Comparison of ENCODE assay signal across 21 cellular contexts in genomic region chr1:162014202-162014601, GRCh38. TPM values are rescaled to one million over a fixed set of nuclear protein-coding genes. Genes with fewer than 3 reads are reported as not detected.
DNase-seq lines count a peak whose midpoint lies in the region; ATAC-seq, FAIRE-seq and TF ChIP-seq lines count a peak whose summit lies in the region.
"Had no signal": no experiment of that assay in that cellular context is flagged by ENCODE, and none has a peak within 500 bp of the region (broad histone marks: within the 10 kb centered on the region; RNA-seq: fewer than 3 reads in every experiment).

No MANE protein-coding gene starts in this region.

- no peak for TF ChIP-seq EP300 in H1 (IDR thresholded peaks at IDR 0.05; ENCODE audit: borderline replicate concordance in 1 of 2, low read depth in 2 of 2, low read length in 2 of 2)

- H3K14ac ChIP-seq in H9 (ENCODE audit: insufficient read depth, low read length): no peak overlapping the region
- no peak overlapping the region for H3K14ac ChIP-seq in H1 (ENCODE audit: insufficient read length)

- no peak overlapping the region for H2AFZ ChIP-seq in H9 (ENCODE audit: low read length)
- no peak overlapping the region for H2AFZ ChIP-seq in H1 (ENCODE audit: low read length)

- H4K5ac ChIP-seq in H9 (ENCODE audit: insufficient read length, low read depth, low read length) (no peak overlapping the region), H1 (ENCODE audit: insufficient read length, low read depth, low read length) (no peak overlapping the region)

- H2BK20ac ChIP-seq in H9 (ENCODE audit: low read depth, low read length, poor library complexity, severe bottlenecking): no peak overlapping the region
- H2BK20ac ChIP-seq in H1 (ENCODE audit: low read length): no peak overlapping the region; the same call in 1 of the 2 replicates

- H3K4me1 ChIP-seq in H9 (ENCODE audit: insufficient read depth, low read length) (peaks cover 3% of the 10 kb centered on the region; the same call in 1 of the 2 replicates), NT2/D1 (ENCODE audit: insufficient read depth, insufficient read length) (peaks cover 5% of the 10 kb centered on the region), H1 (replicated peaks in 1 of 4; ENCODE audit: control insufficient read depth in 3 of 4, insufficient read depth in 4 of 4, low read length in 3 of 4) (peaks cover 0 to 9% (median 3%) of the 10 kb centered on the region in 4 experiments; a peak in 3 of 7 replicates)
- H3K4me1 ChIP-seq: A549 had no signal

- H3K9me3 ChIP-seq in H9 (ENCODE audit: control insufficient read depth, low read depth, low read length): no peaks in the 10 kb centered on the region
- H3K9me3 ChIP-seq in NT2/D1 (ENCODE audit: insufficient read depth, low read length): peaks cover 7% of the 10 kb centered on the region
- peaks cover 0 to 5% of the 10 kb centered on the region in 2 experiments; a peak in 1 of 4 replicates for H3K9me3 ChIP-seq in H1 (ENCODE audit: insufficient read depth in 2 of 2, low read depth in 1 of 2, low read length in 1 of 2)

- H3K4me3 Mint-ChIP-seq in H9: no peak overlapping the region
- no peak overlapping the region for H3K4me3 Mint-ChIP-seq in activated T-cell treated with anti-CD3 and anti-CD28 coated beads, Interleukin-2, amount 50 U/mL, for 4 hours
- H3K4me3 Mint-ChIP-seq: CD4-positive, alpha-beta memory T cell had no signal

- ATAC-seq in activated T-cell treated with anti-CD3 and anti-CD28 coated beads, Interleukin-2, amount 50 U/mL, for 4 hours: no peak
- ATAC-seq: A549, HCT116 had no signal

- H3K4me1 Mint-ChIP-seq in H9: peaks cover 11 to 12% of the 10 kb centered on the region in 2 experiments
- H3K4me1 Mint-ChIP-seq in activated T-cell treated with anti-CD3 and anti-CD28 coated beads, Interleukin-2, amount 50 U/mL, for 4 hours (ENCODE audit: low read depth): no peaks in the 10 kb centered on the region
- H3K4me1 Mint-ChIP-seq: CD4-positive, alpha-beta memory T cell had no signal

- H3K4me3 ChIP-seq in NT2/D1 (ENCODE audit: insufficient read length, low read depth) (no peak overlapping the region), H1 (ENCODE audit: extremely low read depth in 1 of 4, insufficient read depth in 2 of 4, low read depth in 3 of 4, low read length in 4 of 4) (no peak overlapping the region)
- H3K4me3 ChIP-seq: A549 had no signal

- TF ChIP-seq POLR2A in H1 (IDR thresholded peaks at IDR 0.05; ENCODE audit: control extremely low read depth in 1 of 2, low read depth in 2 of 2, low read length in 2 of 2): no peak

- H3K27ac Mint-ChIP-seq in H9: peak overlapping the region in 1 of 3 experiments; percentile 77; a peak in 1 of 7 replicates
- H3K27ac Mint-ChIP-seq: CD4-positive, alpha-beta memory T cell had no signal

- H3T11ph ChIP-seq in H9 (ENCODE audit: low read length): no peak overlapping the region

- H4K20me1 ChIP-seq in H9 (ENCODE audit: control insufficient read depth, insufficient read depth, insufficient read length): no peaks in the 10 kb centered on the region
- H4K20me1 ChIP-seq in H1 (replicated peaks in 1 of 2; ENCODE audit: control insufficient read depth in 1 of 2, insufficient read depth in 2 of 2, low read length in 2 of 2): no peaks in the 10 kb centered on the region

- H4K91ac ChIP-seq in H9 (ENCODE audit: insufficient read length, low read depth, low read length) (no peak overlapping the region), H1 (replicated peaks; ENCODE audit: insufficient read length, low read length) (no peak overlapping the region)

- H2BK12ac ChIP-seq in H9 (ENCODE audit: insufficient read length, low read depth, low read length) (no peak overlapping the region), H1 (ENCODE audit: low read depth, low read length) (no peak overlapping the region)

- H3K79me2 ChIP-seq in H9 (ENCODE audit: insufficient read depth, low read length) (no peaks in the 10 kb centered on the region), H1 (ENCODE audit: control insufficient read depth in 1 of 2, insufficient read depth in 2 of 2, low read length in 2 of 2) (no peaks in the 10 kb centered on the region)

- H2BK120ac ChIP-seq in H9 (ENCODE audit: low read depth, low read length, poor library complexity, severe bottlenecking) (no peak overlapping the region), H1 (replicated peaks; ENCODE audit: low read depth, low read length) (no peak overlapping the region)

- H3K36me3 ChIP-seq in NT2/D1 (ENCODE audit: insufficient read depth, insufficient read length, low read length): peaks cover 3% of the 10 kb centered on the region
- no peaks in the 10 kb centered on the region for H3K36me3 ChIP-seq in H1 (ENCODE audit: control insufficient read depth in 2 of 4, insufficient read depth in 4 of 4, low read length in 3 of 4)

- no peaks in the 10 kb centered on the region for H3K27me3 Mint-ChIP-seq in H9 (ENCODE audit: low read depth)
- no peaks in the 10 kb centered on the region for H3K27me3 Mint-ChIP-seq in activated T-cell treated with anti-CD3 and anti-CD28 coated beads, Interleukin-2, amount 50 U/mL, for 4 hours (ENCODE audit: low read depth)

- peak; percentile 13 for FAIRE-seq in H1 (lab: Jason Lieb, UNC)
- FAIRE-seq: A549, GM12891, GM18507 had no signal

- H3K27ac ChIP-seq in H9 (ENCODE audit: insufficient read length, low read depth, low read length) (peak overlapping the region; percentile 20), H1 (ENCODE audit: low read depth, low read length) (no peak overlapping the region)
- H3K27ac ChIP-seq: A549 had no signal

- no peak overlapping the region for H2AK5ac ChIP-seq in H9 (ENCODE audit: insufficient read length, low read length)
- no peak overlapping the region for H2AK5ac ChIP-seq in H1 (ENCODE audit: low read depth, low read length)

- no peak for DNase-seq in H9
- peak; percentile 20 for DNase-seq in NT2/D1 (ENCODE audit: low read depth, low spot score)
- DNase-seq in H1 (ENCODE audit: low read depth in 1 of 2, low spot score in 2 of 2): no peak
- no peak for DNase-seq in activated T-cell treated with anti-CD3 and anti-CD28 coated beads, Interleukin-2, amount 50 U/mL, for 4 hours
- DNase-seq in NCI-H1092 (lab: John Stamatoyannopoulos, UW): no peak
- no peak for DNase-seq in KG1 (lab: John Stamatoyannopoulos, UW)
- DNase-seq: 8988T; C1 segment of cervical spinal cord; Calu3; CD4-positive, alpha-beta memory T cell; COR-L47; DMS53; DMS79 treated with DMSO at 0.1 percent for 48 hours; GF-D8; GOT3; H7 had no signal

- H3K9ac ChIP-seq in H9 (ENCODE audit: extremely low read depth, insufficient read length, low read length) (no peak overlapping the region), NT2/D1 (ENCODE audit: insufficient read length, low read depth) (no peak overlapping the region), H1 (replicated peaks in 1 of 4; ENCODE audit: extremely low read depth in 1 of 4, low read depth in 3 of 4, low read length in 3 of 4) (no peak overlapping the region)

- H4K8ac ChIP-seq in H9 (replicated peaks; ENCODE audit: insufficient read length, low read depth, low read length) (no peak overlapping the region), H1 (ENCODE audit: extremely low read depth, insufficient read depth, low read length) (no peak overlapping the region)

- H3K23ac ChIP-seq in H9 (ENCODE audit: insufficient read length, low read depth, low read length) (no peak overlapping the region), H1 (ENCODE audit: insufficient read length) (no peak overlapping the region)

- WGBS in H9 (ENCODE audit: extremely low coverage, insufficient read length, low lambda C conversion rate): no CpG with 5 or more reads among the region's 2 CpGs
- WGBS in H1 (ENCODE audit: extremely low coverage in 1 of 2, insufficient coverage in 1 of 2, insufficient read length in 1 of 2, insufficient replicate concordance in 2 of 2, low coverage in 1 of 2, low lambda C conversion rate in 2 of 2, missing lambda C conversion rate in 1 of 2), 2 experiments: 42% methylated on average over 2 of the region's 2 CpGs; no CpG with 5 or more reads in 1 of the 2 experiments

- peaks cover 0 to 7% (median 1%) of the 10 kb centered on the region in 3 experiments; a peak in 4 of 7 replicates for H3K36me3 Mint-ChIP-seq in H9 (ENCODE audit: insufficient read depth in 1 of 3, low read depth in 3 of 3)
- H3K36me3 Mint-ChIP-seq in activated T-cell treated with anti-CD3 and anti-CD28 coated beads, Interleukin-2, amount 50 U/mL, for 4 hours (ENCODE audit: insufficient read depth): no peaks in the 10 kb centered on the region
- H3K36me3 Mint-ChIP-seq: CD4-positive, alpha-beta memory T cell had no signal

- POLR2A ChIA-PET in H1 (lab: Charles Lee; ENCODE audit: partially characterized antibody): interaction anchor here (1.1 to 1.5 kb wide), 2 partner anchors 10 to 11 kb away, joined by 3 to 5 read pairs; partner anchors contain the start of gene OLFML2B

- H3K23me2 ChIP-seq in H9 (ENCODE audit: insufficient read length, low read depth, low read length, poor library complexity, severe bottlenecking) (no peaks in the 10 kb centered on the region), H1 (ENCODE audit: low read depth, low read length) (no peaks in the 10 kb centered on the region; the same call in 1 of the 2 replicates)

- H3K27me3 ChIP-seq in H9 (ENCODE audit: insufficient read depth, low read length) (no peaks in the 10 kb centered on the region), NT2/D1 (ENCODE audit: insufficient read depth, insufficient read length) (no peaks in the 10 kb centered on the region), H1 (replicated peaks in 1 of 4; ENCODE audit: control insufficient read depth in 3 of 4, extremely low read depth in 1 of 4, insufficient read depth in 3 of 4, low read length in 3 of 4) (no peaks in the 10 kb centered on the region)

- H3K4me2 ChIP-seq in H9 (ENCODE audit: insufficient read depth, insufficient read length, low read length) (peak overlapping the region; percentile 12), H1 (ENCODE audit: insufficient read depth in 1 of 2, low read depth in 2 of 2, low read length in 2 of 2) (no peak overlapping the region; a peak in 1 of 4 replicates)
- H3K4me2 ChIP-seq: A549 had no signal

- H3K4ac ChIP-seq in H9 (ENCODE audit: low read depth, low read length) (no peak overlapping the region), H1 (replicated peaks; ENCODE audit: insufficient read length, low read depth, low read length) (no peak overlapping the region)

- H3K18ac ChIP-seq in H9 (ENCODE audit: insufficient read length, low read depth, low read length) (no peak overlapping the region), H1 (ENCODE audit: extremely low read depth, low read length) (no peak overlapping the region)

- no peak overlapping the region for H3K56ac ChIP-seq in H9 (ENCODE audit: insufficient read length, low read depth, low read length)
- no peak overlapping the region for H3K56ac ChIP-seq in H1 (replicated peaks; ENCODE audit: insufficient read length, low read depth, low read length)

- TF ChIP-seq CTCF in H9 (conservative IDR thresholded peaks at IDR 0.05) (no peak), H1 (IDR thresholded peaks at IDR 0.05; ENCODE audit: control extremely low read depth in 1 of 3, insufficient read depth in 1 of 3, low read depth in 1 of 3, low read length in 3 of 3) (no peak)

- CTCF ChIA-PET in H1 (lab: Charles Lee; ENCODE audit: partially characterized antibody): interaction anchor here (0.7 to 1.4 kb wide), 5 partner anchors 9 to 109 kb away, joined by 3 to 6 read pairs (median 3); partner anchors contain the start of gene OLFML2B

- TF ChIP-seq RAD21 in H1 (IDR thresholded peaks at IDR 0.05 in 1 of 2, conservative IDR thresholded peaks at IDR 0.05 in 1 of 2; ENCODE audit: low read depth in 2 of 2, low read length in 2 of 2): no peak

- H3K9me3 Mint-ChIP-seq in H9: peaks cover 2 to 8% of the 10 kb centered on the region in 2 experiments; a peak in 1 of 5 replicates
- H3K9me3 Mint-ChIP-seq in activated T-cell treated with anti-CD3 and anti-CD28 coated beads, Interleukin-2, amount 50 U/mL, for 4 hours: no peaks in the 10 kb centered on the region

- H3K79me1 ChIP-seq in H9 (ENCODE audit: insufficient read depth, low read depth, low read length, poor library complexity, severe bottlenecking) (no peaks in the 10 kb centered on the region), H1 (ENCODE audit: low read depth, low read length) (no peaks in the 10 kb centered on the region)

- H2BK5ac ChIP-seq in H9 (ENCODE audit: insufficient read length, low read length) (no peak overlapping the region), H1 (ENCODE audit: low read depth, low read length) (peak overlapping the region; percentile 53; the same call in 1 of the 2 replicates)

- H2BK15ac ChIP-seq in H9 (ENCODE audit: low read depth, low read length) (no peak overlapping the region), H1 (ENCODE audit: low read length) (peak overlapping the region; percentile 11; the same call in 1 of the 2 replicates)

RNA-seq across cellular contexts. Expression of gene OLFML2B, which starts 9.5 kb away (rescaled TPM):
- 1.3 and 1.4 TPM in 2 replicates for total RNA-seq in H9 (2021)
- 8.4 and 10.4 TPM in 2 replicates for total RNA-seq in H1 (2021; fragmentation: NEBNext Ultra II Directional; extraction: Animal tissue kit (Norgen Biotek cat#: 25700))
- 6.5 and 7.8 TPM in 2 replicates for polyA plus RNA-seq in H1 (2011; rRNA removed)
- 4.4 TPM for polyA plus RNA-seq in H1 (2011; cell fraction: cytosol; rRNA removed)
- polyA plus RNA-seq in H1 (2011; cell fraction: nucleus; rRNA removed): 8.2 TPM
- 8.7 to 11.2 TPM (median 10.2 TPM) in 4 replicates for polyA plus RNA-seq in H1 (2012, experiment 1 of 2)
- 5.0 TPM for polyA plus RNA-seq in H1 (2012, experiment 2 of 2)
- 17.4 TPM for polyA plus RNA-seq in H1 (2013, experiment 1 of 2)
- polyA plus RNA-seq in H1 (2013, experiment 2 of 2): 14.7 TPM
- polyA minus RNA-seq in H1 (2011; rRNA and poly(A)+ RNA removed): 4.4 and 10.8 TPM in 2 replicates
- 4.8 TPM for polyA minus RNA-seq in H1 (2011; cell fraction: cytosol; rRNA and poly(A)+ RNA removed)
- polyA minus RNA-seq in H1 (2011; cell fraction: nucleus; rRNA and poly(A)+ RNA removed): 3.3 TPM
- total RNA-seq in activated T-cell treated with anti-CD3 and anti-CD28 coated beads, Interleukin-2, amount 50 U/mL, for 4 hours: 1 to 10 TPM; 1.3 to 2.0 (median 1.5) TPM
- total RNA-seq: Calu3, G401 had no signal
- polyA plus RNA-seq: CD4-positive, alpha-beta memory T cell had no signal

RNA-seq across cellular contexts. Expression of gene NOS1AP, which starts 55.3 kb away (rescaled TPM):
- total RNA-seq in H9 (2021): 8.1 and 8.4 TPM in 2 replicates
- total RNA-seq in H1 (2021; fragmentation: NEBNext Ultra II Directional; extraction: Animal tissue kit (Norgen Biotek cat#: 25700)): 11.4 and 12.1 TPM in 2 replicates
- 2.4 and 4.9 TPM in 2 replicates for polyA plus RNA-seq in H1 (2011; rRNA removed)
- 2.4 TPM for polyA plus RNA-seq in H1 (2011; cell fraction: cytosol; rRNA removed)
- polyA plus RNA-seq in H1 (2011; cell fraction: nucleus; rRNA removed): 9.6 TPM
- polyA plus RNA-seq in H1 (2012, experiment 1 of 2): 5.1 to 7.5 TPM (median 5.5 TPM) in 4 replicates
- polyA plus RNA-seq in H1 (2012, experiment 2 of 2): 3.4 TPM
- 4.1 TPM for polyA plus RNA-seq in H1 (2013, experiment 1 of 2)
- polyA plus RNA-seq in H1 (2013, experiment 2 of 2): 4.1 TPM
- polyA minus RNA-seq in H1 (2011; rRNA and poly(A)+ RNA removed): 5.8 and 8.0 TPM in 2 replicates
- 10.8 TPM for polyA minus RNA-seq in H1 (2011; cell fraction: cytosol; rRNA and poly(A)+ RNA removed)
- polyA minus RNA-seq in H1 (2011; cell fraction: nucleus; rRNA and poly(A)+ RNA removed): 30.6 TPM
- total RNA-seq in activated T-cell treated with anti-CD3 and anti-CD28 coated beads, Interleukin-2, amount 50 U/mL, for 4 hours: under 1 TPM; 0.05 to 0.37 (median 0.13) TPM
- total RNA-seq: CD4-positive, alpha-beta memory T cell had no signal
- polyA plus RNA-seq: CD4-positive, alpha-beta memory T cell had no signal
